1 cellular context compared by ENCODE assay signal in genomic region chr1:244652699-244653438, GRCh38.
TF ChIP-seq lines count a peak whose summit lies in the region.

TSS of gene DESI2 (plus strand) at chr1:244653126. CDS start at chr1:244653314, 188 bp downstream.

TF ChIP-seq in HEK293, 187 proteins besides CTCF, POLR2A, EP300 and RAD21 (continued from another document and continues in another):
- TF ChIP-seq ZNF274 (IDR thresholded peaks at IDR 0.05; ENCODE audit: low read length) (no peak), ZNF274 (tag by site-specific recombination; IDR thresholded peaks at IDR 0.05; ENCODE audit: borderline replicate concordance) (no peak), ZNF768 (tag by site-specific recombination; IDR thresholded peaks at IDR 0.05) (no peak), ZNF701 (tag by site-specific recombination; IDR thresholded peaks at IDR 0.05) (no peak), ZNF544 (tag by site-specific recombination; IDR thresholded peaks at IDR 0.05) (no peak), IKZF3 (tag by site-specific recombination; IDR thresholded peaks at IDR 0.05) (peak; percentile 41; the same call in 1 of the 2 replicates), ZNF10 (tag by site-specific recombination; IDR thresholded peaks at IDR 0.05) (peak; percentile 45; the same call in 1 of the 2 replicates), ZNF221 (tag by site-specific recombination; IDR thresholded peaks at IDR 0.05; ENCODE audit: borderline replicate concordance) (0 out of 2 replicates have a peak, but pooled peaks have one; percentile 37), ZNF133 (tag by site-specific recombination; IDR thresholded peaks at IDR 0.05) (0 out of 2 replicates have a peak, but pooled peaks have one; percentile 29), ZNF558 (tag by site-specific recombination; IDR thresholded peaks at IDR 0.05) (0 out of 2 replicates have a peak, but pooled peaks have one; percentile 26), SP2 (tag by site-specific recombination; IDR thresholded peaks at IDR 0.05) (peak; percentile 71), ZNF549 (tag by site-specific recombination; IDR thresholded peaks at IDR 0.05) (0 out of 2 replicates have a peak, but pooled peaks have one; percentile 55), ZBTB17 (tag by site-specific recombination; IDR thresholded peaks at IDR 0.05) (peak; percentile 98), ZFP37 (tag by site-specific recombination; IDR thresholded peaks at IDR 0.05) (peak; percentile 83), MZF1 (tag by site-specific recombination; IDR thresholded peaks at IDR 0.05; ENCODE audit: borderline replicate concordance) (peak; percentile 67; the same call in 1 of the 2 replicates), ZSCAN16 (tag by site-specific recombination; IDR thresholded peaks at IDR 0.05) (0 out of 2 replicates have a peak, but pooled peaks have one; percentile 67), ZNF48 (tag by site-specific recombination; IDR thresholded peaks at IDR 0.05) (no peak), ZNF2 (tag by site-specific recombination; IDR thresholded peaks at IDR 0.05) (peak; percentile 61), ZBTB20 (tag by site-specific recombination; IDR thresholded peaks at IDR 0.05) (peak; percentile 90), PRDM2 (tag by site-specific recombination; IDR thresholded peaks at IDR 0.05; ENCODE audit: borderline replicate concordance) (no peak), KLF9 (tag by site-specific recombination; IDR thresholded peaks at IDR 0.05; ENCODE audit: low read depth) (no peak; the same call in 1 of the 2 replicates), ZNF18 (tag by site-specific recombination; IDR thresholded peaks at IDR 0.05) (no peak), ZNF24 (tag by site-specific recombination; IDR thresholded peaks at IDR 0.05) (0 out of 2 replicates have a peak, but pooled peaks have one; percentile 17), ZBTB1 (tag by site-specific recombination; IDR thresholded peaks at IDR 0.05) (no peak), ZNF629 (tag by site-specific recombination; IDR thresholded peaks at IDR 0.05) (no peak; the same call in 1 of the 2 replicates), ZNF266 (tag by site-specific recombination; IDR thresholded peaks at IDR 0.05; ENCODE audit: low read depth) (no peak), ZNF121 (tag by site-specific recombination; IDR thresholded peaks at IDR 0.05) (0 out of 2 replicates have a peak, but pooled peaks have one; percentile 34), ZNF658 (tag by site-specific recombination; IDR thresholded peaks at IDR 0.05) (no peak), KLF17 (tag by site-specific recombination; IDR thresholded peaks at IDR 0.05) (peak; percentile 31; the same call in 1 of the 2 replicates), ZNF335 (tag by site-specific recombination; conservative IDR thresholded peaks at IDR 0.05) (peak; percentile 87), ZNF311 (tag by site-specific recombination; IDR thresholded peaks at IDR 0.05; ENCODE audit: borderline replicate concordance) (no peak), KLF8 (tag by site-specific recombination; IDR thresholded peaks at IDR 0.05) (peak; percentile 78; the same call in 1 of the 2 replicates), ZNF530 (tag by site-specific recombination; IDR thresholded peaks at IDR 0.05; ENCODE audit: low read depth) (no peak), ZNF16 (tag by site-specific recombination; IDR thresholded peaks at IDR 0.05; ENCODE audit: low read depth) (no peak), ZNF521 (tag by site-specific recombination; IDR thresholded peaks at IDR 0.05) (no peak), REPIN1 (tag by site-specific recombination; IDR thresholded peaks at IDR 0.05; ENCODE audit: low read depth) (peak; percentile 81; the same call in 1 of the 2 replicates), ZEB2 (tag by site-specific recombination; IDR thresholded peaks at IDR 0.05) (peak; percentile 79; the same call in 1 of the 2 replicates), ZBTB8A (tag by site-specific recombination; IDR thresholded peaks at IDR 0.05) (peak; percentile 79), GLIS2 (tag by site-specific recombination; IDR thresholded peaks at IDR 0.05) (peak; percentile 94), ZNF202 (tag by site-specific recombination; IDR thresholded peaks at IDR 0.05; ENCODE audit: borderline replicate concordance) (no peak), ZNF132 (tag by site-specific recombination; IDR thresholded peaks at IDR 0.05; ENCODE audit: borderline replicate concordance) (no peak), ZNF510 (tag by site-specific recombination; IDR thresholded peaks at IDR 0.05; ENCODE audit: insufficient replicate concordance) (no peak), TCF7L2 (IDR thresholded peaks at IDR 0.05; ENCODE audit: borderline replicate concordance, low read depth, low read length) (no peak), ZNF341 (tag by site-specific recombination; IDR thresholded peaks at IDR 0.05; ENCODE audit: low read depth) (peak; percentile 41; the same call in 1 of the 2 replicates), GFI1B (tag by site-specific recombination; IDR thresholded peaks at IDR 0.05) (no peak), ZNF747 (tag by site-specific recombination; IDR thresholded peaks at IDR 0.05) (no peak), ZNF777 (tag by site-specific recombination; IDR thresholded peaks at IDR 0.05; ENCODE audit: borderline replicate concordance) (no peak)
- TF ChIP-seq, protein P1, sequence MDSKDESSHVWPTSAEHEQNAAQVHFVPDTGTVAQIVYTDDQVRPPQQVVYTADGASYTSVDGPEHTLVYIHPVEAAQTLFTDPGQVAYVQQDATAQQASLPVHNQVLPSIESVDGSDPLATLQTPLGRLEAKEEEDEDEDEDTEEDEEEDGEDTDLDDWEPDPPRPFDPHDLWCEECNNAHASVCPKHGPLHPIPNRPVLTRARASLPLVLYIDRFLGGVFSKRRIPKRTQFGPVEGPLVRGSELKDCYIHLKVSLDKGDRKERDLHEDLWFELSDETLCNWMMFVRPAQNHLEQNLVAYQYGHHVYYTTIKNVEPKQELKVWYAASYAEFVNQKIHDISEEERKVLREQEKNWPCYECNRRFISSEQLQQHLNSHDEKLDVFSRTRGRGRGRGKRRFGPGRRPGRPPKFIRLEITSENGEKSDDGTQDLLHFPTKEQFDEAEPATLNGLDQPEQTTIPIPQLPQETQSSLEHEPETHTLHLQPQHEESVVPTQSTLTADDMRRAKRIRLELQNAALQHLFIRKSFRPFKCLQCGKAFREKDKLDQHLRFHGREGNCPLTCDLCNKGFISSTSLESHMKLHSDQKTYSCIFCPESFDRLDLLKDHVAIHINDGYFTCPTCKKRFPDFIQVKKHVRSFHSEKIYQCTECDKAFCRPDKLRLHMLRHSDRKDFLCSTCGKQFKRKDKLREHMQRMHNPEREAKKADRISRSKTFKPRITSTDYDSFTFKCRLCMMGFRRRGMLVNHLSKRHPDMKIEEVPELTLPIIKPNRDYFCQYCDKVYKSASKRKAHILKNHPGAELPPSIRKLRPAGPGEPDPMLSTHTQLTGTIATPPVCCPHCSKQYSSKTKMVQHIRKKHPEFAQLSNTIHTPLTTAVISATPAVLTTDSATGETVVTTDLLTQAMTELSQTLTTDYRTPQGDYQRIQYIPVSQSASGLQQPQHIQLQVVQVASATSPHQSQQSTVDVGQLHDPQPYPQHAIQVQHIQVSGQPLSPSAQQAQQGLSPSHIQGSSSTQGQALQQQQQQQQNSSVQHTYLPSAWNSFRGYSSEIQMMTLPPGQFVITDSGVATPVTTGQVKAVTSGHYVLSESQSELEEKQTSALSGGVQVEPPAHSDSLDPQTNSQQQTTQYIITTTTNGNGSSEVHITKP (tag by site-specific recombination; IDR thresholded peaks at IDR 0.05), result peak; percentile 64
- TF ChIP-seq, protein P2, sequence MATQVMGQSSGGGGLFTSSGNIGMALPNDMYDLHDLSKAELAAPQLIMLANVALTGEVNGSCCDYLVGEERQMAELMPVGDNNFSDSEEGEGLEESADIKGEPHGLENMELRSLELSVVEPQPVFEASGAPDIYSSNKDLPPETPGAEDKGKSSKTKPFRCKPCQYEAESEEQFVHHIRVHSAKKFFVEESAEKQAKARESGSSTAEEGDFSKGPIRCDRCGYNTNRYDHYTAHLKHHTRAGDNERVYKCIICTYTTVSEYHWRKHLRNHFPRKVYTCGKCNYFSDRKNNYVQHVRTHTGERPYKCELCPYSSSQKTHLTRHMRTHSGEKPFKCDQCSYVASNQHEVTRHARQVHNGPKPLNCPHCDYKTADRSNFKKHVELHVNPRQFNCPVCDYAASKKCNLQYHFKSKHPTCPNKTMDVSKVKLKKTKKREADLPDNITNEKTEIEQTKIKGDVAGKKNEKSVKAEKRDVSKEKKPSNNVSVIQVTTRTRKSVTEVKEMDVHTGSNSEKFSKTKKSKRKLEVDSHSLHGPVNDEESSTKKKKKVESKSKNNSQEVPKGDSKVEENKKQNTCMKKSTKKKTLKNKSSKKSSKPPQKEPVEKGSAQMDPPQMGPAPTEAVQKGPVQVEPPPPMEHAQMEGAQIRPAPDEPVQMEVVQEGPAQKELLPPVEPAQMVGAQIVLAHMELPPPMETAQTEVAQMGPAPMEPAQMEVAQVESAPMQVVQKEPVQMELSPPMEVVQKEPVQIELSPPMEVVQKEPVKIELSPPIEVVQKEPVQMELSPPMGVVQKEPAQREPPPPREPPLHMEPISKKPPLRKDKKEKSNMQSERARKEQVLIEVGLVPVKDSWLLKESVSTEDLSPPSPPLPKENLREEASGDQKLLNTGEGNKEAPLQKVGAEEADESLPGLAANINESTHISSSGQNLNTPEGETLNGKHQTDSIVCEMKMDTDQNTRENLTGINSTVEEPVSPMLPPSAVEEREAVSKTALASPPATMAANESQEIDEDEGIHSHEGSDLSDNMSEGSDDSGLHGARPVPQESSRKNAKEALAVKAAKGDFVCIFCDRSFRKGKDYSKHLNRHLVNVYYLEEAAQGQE (tag by site-specific recombination; IDR thresholded peaks at IDR 0.05), result peak; percentile 58; the same call in 1 of the 2 replicates
- TF ChIP-seq, protein P3, sequence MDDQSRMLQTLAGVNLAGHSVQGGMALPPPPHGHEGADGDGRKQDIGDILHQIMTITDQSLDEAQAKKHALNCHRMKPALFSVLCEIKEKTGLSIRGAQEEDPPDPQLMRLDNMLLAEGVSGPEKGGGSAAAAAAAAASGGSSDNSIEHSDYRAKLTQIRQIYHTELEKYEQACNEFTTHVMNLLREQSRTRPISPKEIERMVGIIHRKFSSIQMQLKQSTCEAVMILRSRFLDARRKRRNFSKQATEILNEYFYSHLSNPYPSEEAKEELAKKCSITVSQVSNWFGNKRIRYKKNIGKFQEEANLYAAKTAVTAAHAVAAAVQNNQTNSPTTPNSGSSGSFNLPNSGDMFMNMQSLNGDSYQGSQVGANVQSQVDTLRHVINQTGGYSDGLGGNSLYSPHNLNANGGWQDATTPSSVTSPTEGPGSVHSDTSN (CRISPR knock-in tag; IDR thresholded peaks at IDR 0.05), result peak; percentile 87
- TF ChIP-seq, protein P4, sequence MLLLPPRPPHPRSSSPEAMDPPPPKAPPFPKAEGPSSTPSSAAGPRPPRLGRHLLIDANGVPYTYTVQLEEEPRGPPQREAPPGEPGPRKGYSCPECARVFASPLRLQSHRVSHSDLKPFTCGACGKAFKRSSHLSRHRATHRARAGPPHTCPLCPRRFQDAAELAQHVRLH (tag by site-specific recombination; IDR thresholded peaks at IDR 0.05), result no peak
